ENCODE assay signal across 9 cellular contexts in genomic region chr11:126522606-126523005, GRCh38.
"Had no signal": no experiment of that assay in that cellular context is flagged by ENCODE, and none has a peak within 500 bp of the region (broad histone marks: within the 10 kb centered on the region; RNA-seq: fewer than 3 reads in every experiment).

No MANE protein-coding gene starts in this region.

- H2AFZ ChIP-seq: GM23248 had no signal

- H3K4me3 ChIP-seq: GM23248, HAP-1 had no signal

- H3K27ac ChIP-seq: GM23248, HL-60 had no signal

- DNase-seq: GOT3, H7, HFFc6 had no signal

- H3K27ac Mint-ChIP-seq: IgD-negative memory B cell had no signal

- ATAC-seq: HCT116, HepG2 had no signal

- H3K4me1 Mint-ChIP-seq: IgD-negative memory B cell had no signal

- H3K36me3 ChIP-seq: HAP-1 had no signal

- H3K4me1 ChIP-seq: HAP-1 had no signal

- H3K4me3 Mint-ChIP-seq: HFFc6, IgD-negative memory B cell had no signal

- H3K9ac ChIP-seq: GM23248 had no signal

- H3K36me3 Mint-ChIP-seq: IgD-negative memory B cell had no signal

- H3K9me3 Mint-ChIP-seq: HFFc6, IgD-negative memory B cell had no signal

- H3K9me3 ChIP-seq: HAP-1 had no signal
